ENCODE assay signal across 28 cellular contexts in genomic region chr2:118437501-118437900, GRCh38.
"Had no signal": no experiment of that assay in that cellular context is flagged by ENCODE, and none has a peak within 500 bp of the region (broad histone marks: within the 10 kb centered on the region; RNA-seq: fewer than 3 reads in every experiment).

No MANE protein-coding gene starts in this region.

- H3K4me3 ChIP-seq: adrenal gland, breast epithelium, cardiac muscle cell, colonic mucosa had no signal

- H3K27ac ChIP-seq: adrenal gland, breast epithelium, cardiac muscle cell, colonic mucosa had no signal

- DNase-seq: activated CD4-positive, alpha-beta memory T cell treated with anti-CD3 and anti-CD28 coated beads for 36 hours; activated CD4-positive, alpha-beta T cell treated with anti-CD3 and anti-CD28 coated beads for 36 hours; activated CD4-positive, alpha-beta T cell treated with anti-CD3 and anti-CD28 coated beads, Interleukin-2, amount 10 ng/mL, durations not matched to agents 24 days and 14 days; activated CD4-positive, CD25-positive, alpha-beta regulatory T cell; activated CD4-positive, CD25-positive, alpha-beta regulatory T cell treated with anti-CD3 and anti-CD28 coated beads, Interleukin-2, amount 50 U/mL, for 72 hours; activated CD8-positive, alpha-beta memory T cell treated with anti-CD3 and anti-CD28 coated beads, Interleukin-2, amount 10 ng/mL, durations not matched to agents 7 days and 5 days; activated CD8-positive, alpha-beta memory T cell treated with anti-CD3 and anti-CD28 coated beads, Interleukin-2, amount 50 U/mL, for 4 hours; activated CD8-positive, alpha-beta T cell treated with anti-CD3 and anti-CD28 coated beads, Interleukin-2, amount 10 ng/mL, durations not matched to agents 7 days and 5 days; activated effector memory CD4-positive, alpha-beta T cell treated with anti-CD3 and anti-CD28 coated beads, Interleukin-2, amount 50 U/mL, for 16 hours; activated naive CD4-positive, alpha-beta T cell treated with anti-CD3 and anti-CD28 coated beads for 36 hours; activated naive CD8-positive, alpha-beta T cell treated with anti-CD3 and anti-CD28 coated beads for 36 hours; activated naive CD8-positive, alpha-beta T cell treated with anti-CD3 and anti-CD28 coated beads, Interleukin-2, amount 50 U/mL, for 24 hours; activated T-cell treated with anti-CD3 and anti-CD28 coated beads, Interleukin-2, amount 50 U/mL, for 1 hour; activated T-cell treated with anti-CD3 and anti-CD28 coated beads, Interleukin-2, amount 50 U/mL, for 48 hours; adrenal gland; amygdala; aorta; central memory CD4-positive, alpha-beta T cell; cerebellar nuclear complex; colonic mucosa; effector memory CD4-positive, alpha-beta T cell; endodermal cell; foreskin fibroblast; head of caudate nucleus; T-helper 2 cell had no signal

- ATAC-seq: activated CD4-positive, alpha-beta T cell treated with anti-CD3 and anti-CD28 coated beads for 36 hours; activated CD8-positive, alpha-beta memory T cell treated with anti-CD3 and anti-CD28 coated beads, Interleukin-2, amount 10 ng/mL, durations not matched to agents 7 days and 5 days; activated CD8-positive, alpha-beta T cell treated with anti-CD3 and anti-CD28 coated beads, Interleukin-2, amount 10 ng/mL, durations not matched to agents 7 days and 5 days; activated naive CD8-positive, alpha-beta T cell treated with anti-CD3 and anti-CD28 coated beads, Interleukin-2, amount 50 U/mL, for 24 hours; esophagus mucosa had no signal

- H3K4me1 ChIP-seq: adrenal gland, breast epithelium, colonic mucosa had no signal

- H3K9me3 ChIP-seq: adrenal gland, breast epithelium, colonic mucosa had no signal

- H3K36me3 ChIP-seq: adrenal gland, breast epithelium, cardiac muscle cell, colonic mucosa had no signal

- H3K27me3 ChIP-seq: adrenal gland, cardiac muscle cell, colonic mucosa had no signal
